In genomic region chrX:28586291-28586690, GRCh38 we compare ENCODE assay signal across 10 cellular contexts. TPM values are rescaled to one million over a fixed set of nuclear protein-coding genes. Genes with fewer than 3 reads are reported as not detected.
DNase-seq lines count a peak whose midpoint lies in the region; ATAC-seq, FAIRE-seq and TF ChIP-seq lines count a peak whose summit lies in the region.
"Had no signal": no experiment of that assay in that cellular context is flagged by ENCODE, and none has a peak within 500 bp of the region (broad histone marks: within the 10 kb centered on the region; RNA-seq: fewer than 3 reads in every experiment).

No MANE protein-coding gene starts in this region.

- no peaks in the 10 kb centered on the region for H3K27me3 ChIP-seq in iPS-18a (ENCODE audit: control insufficient read depth, insufficient read depth, low read length)

- H3K4me3 ChIP-seq in choroid plexus epithelial cell (ENCODE audit: low read depth, low read length) (peak overlapping the region; percentile 53), iPS-18a (ENCODE audit: low read length) (peak overlapping the region; percentile 70)

- no peak overlapping the region for H3K27ac ChIP-seq in iPS-18a (ENCODE audit: low read length)

- peaks cover 3% of the 10 kb centered on the region for H3K9me3 ChIP-seq in iPS-18a (ENCODE audit: control insufficient read depth, low read depth, low read length)

- no peak overlapping the region for H3K9ac ChIP-seq in iPS-18a (ENCODE audit: low read length)

- DNase-seq in HTR-8/SVneo (ENCODE audit: insufficient read length, low spot score) (peak; percentile 13), choroid plexus epithelial cell (ENCODE audit: low read depth) (peak; percentile 62), sciatic nerve (ENCODE audit: low spot score) (no peak), H54 (ENCODE audit: insufficient read length, low spot score) (no peak), OCI-M1 (lab: John Stamatoyannopoulos, UW) (no peak)
- no peak for DNase-seq in stimulated activated CD4-positive, alpha-beta T cell treated with anti-CD3 and anti-CD28 coated beads, Interleukin-2, amount 100 ng/mL, for 24 hours
- DNase-seq: activated CD4-positive, alpha-beta T cell treated with anti-CD3 and anti-CD28 coated beads, Interleukin-2, amount 10 ng/mL, durations not matched to agents 7 days and 5 days had no signal

- no peak for TF ChIP-seq CTCF in choroid plexus epithelial cell (conservative IDR thresholded peaks at IDR 0.05; ENCODE audit: low read depth, low read length)

- intact Hi-C loops in sciatic nerve (cut with DNase I): no loop called here

- ATAC-seq in sciatic nerve (peak; percentile 62), HG03342 (IDR thresholded peaks at IDR 0.05; ENCODE audit: unreplicated experiment) (no peak)

- peaks cover 8% of the 10 kb centered on the region for H3K4me1 ChIP-seq in iPS-18a (ENCODE audit: control insufficient read depth, low read depth, low read length)

- FAIRE-seq in HTR-8/SVneo (lab: Jason Lieb, UNC) (no peak), H54 (lab: Jason Lieb, UNC) (no peak)
- FAIRE-seq: bronchial epithelial cell had no signal

- no peaks in the 10 kb centered on the region for H3K36me3 ChIP-seq in iPS-18a (ENCODE audit: control insufficient read depth, low read depth, low read length)

- no peak for TF ChIP-seq POLR2A in H54 (IDR thresholded peaks at IDR 0.05; ENCODE audit: low read depth, low read length)

RNA-seq across cellular contexts. Expression of gene IL1RAPL1, which starts 1.0 kb away (rescaled TPM):
- 10.3 TPM for total RNA-seq in sciatic nerve
- total RNA-seq: activated CD4-positive, alpha-beta T cell treated with anti-CD3 and anti-CD28 coated beads, Interleukin-2, amount 10 ng/mL, durations not matched to agents 7 days and 5 days; bronchial epithelial cell had no signal

Comparison
In these comparisons a context has a peak if more than half of its experiments do, and no peak if none do; other contexts are left out.
1. DNase-seq: peak in HTR-8/SVneo (single experiment) and choroid plexus epithelial cell (single experiment); none in sciatic nerve (single experiment), H54 (single experiment), stimulated activated CD4-positive, alpha-beta T cell treated with anti-CD3 and anti-CD28 coated beads, Interleukin-2, amount 100 ng/mL, for 24 hours (0 of 2) and OCI-M1 (single experiment).